In the genomic region with DNA sequence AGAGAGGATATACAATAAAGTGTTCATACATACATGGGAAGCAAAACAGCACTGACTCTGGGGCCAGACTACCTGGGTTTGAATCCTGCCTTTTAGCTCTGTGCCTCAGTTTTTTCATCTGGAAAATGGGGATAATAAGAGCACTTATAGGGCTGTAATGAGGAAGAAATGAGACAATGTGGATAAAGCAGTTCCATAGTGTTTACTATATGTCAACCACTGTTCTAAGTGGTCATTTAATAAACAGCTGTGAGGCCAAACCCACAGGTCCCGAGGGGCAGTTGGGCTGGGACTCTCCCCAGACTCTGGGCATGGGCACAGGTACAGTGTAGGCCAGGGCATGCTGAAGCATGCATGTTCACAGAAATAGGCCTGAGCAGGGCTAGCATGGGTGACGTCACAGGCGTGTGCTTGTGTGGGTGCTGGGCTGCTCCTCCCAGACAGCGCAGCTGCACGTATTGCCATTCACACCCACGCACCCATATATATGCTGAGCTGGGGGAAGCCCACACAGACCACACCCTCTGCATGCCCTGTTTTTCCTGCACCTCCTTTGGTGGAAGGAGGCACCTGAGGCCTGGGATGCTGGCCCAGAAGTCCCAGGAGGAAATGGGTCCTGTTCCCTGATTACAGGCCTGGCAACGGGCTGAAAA, we compare ENCODE assay signal across 8 cellular contexts. TPM values are rescaled to one million over a fixed set of nuclear protein-coding genes. Genes with fewer than 3 reads are reported as not detected.
DNase-seq lines count a peak whose midpoint lies in the region; ATAC-seq and TF ChIP-seq lines count a peak whose summit lies in the region.

No MANE protein-coding gene starts in this region.

- H3K27ac Mint-ChIP-seq in activated naive CD8-positive, alpha-beta T cell treated with anti-CD3 and anti-CD28 coated beads, Interleukin-2, amount 50 U/mL, for 24 hours, result no peak overlapping the region
- peak overlapping the region; percentile 59 for H3K27ac Mint-ChIP-seq in stimulated activated naive B cell treated with anti-CD40 and anti-IgM and Interleukin-4, amounts not matched to agents 10 μg/mL and 1 μg/mL and 100 μg/mL, for 72 hours
- H3K27ac Mint-ChIP-seq in natural killer cell treated with Interleukin-12 subunit alpha and Interleukin-12 subunit beta and Interleukin-15 and Interleukin-18, amount 100 ng/mL, for 72 hours, result no peak overlapping the region

- no peak overlapping the region for H3K4me3 ChIP-seq in gastrocnemius medialis

- no peaks in the 10 kb centered on the region for H3K27me3 ChIP-seq in gastrocnemius medialis

- TF ChIP-seq POLR2A in gastrocnemius medialis (IDR thresholded peaks at IDR 0.05), result no peak

- no peaks in the 10 kb centered on the region for H3K36me3 ChIP-seq in gastrocnemius medialis

- H3K27me3 Mint-ChIP-seq in activated naive CD8-positive, alpha-beta T cell treated with anti-CD3 and anti-CD28 coated beads, Interleukin-2, amount 50 U/mL, for 24 hours, result no peaks in the 10 kb centered on the region
- H3K27me3 Mint-ChIP-seq in stimulated activated naive B cell treated with anti-CD40 and anti-IgM and Interleukin-4, amounts not matched to agents 10 μg/mL and 1 μg/mL and 100 μg/mL, for 72 hours, result peaks cover 0 to 6% of the 10 kb centered on the region in 2 donors
- no peaks in the 10 kb centered on the region for H3K27me3 Mint-ChIP-seq in natural killer cell treated with Interleukin-12 subunit alpha and Interleukin-12 subunit beta and Interleukin-15 and Interleukin-18, amount 100 ng/mL, for 72 hours

- peaks cover 6% of the 10 kb centered on the region for H3K36me3 Mint-ChIP-seq in activated naive CD8-positive, alpha-beta T cell treated with anti-CD3 and anti-CD28 coated beads, Interleukin-2, amount 50 U/mL, for 24 hours (ENCODE audit: low read depth)
- peaks cover 0 to 3% of the 10 kb centered on the region in 2 donors for H3K36me3 Mint-ChIP-seq in stimulated activated naive B cell treated with anti-CD40 and anti-IgM and Interleukin-4, amounts not matched to agents 10 μg/mL and 1 μg/mL and 100 μg/mL, for 72 hours
- H3K36me3 Mint-ChIP-seq in natural killer cell treated with Interleukin-12 subunit alpha and Interleukin-12 subunit beta and Interleukin-15 and Interleukin-18, amount 100 ng/mL, for 72 hours, result no peaks in the 10 kb centered on the region

- TF ChIP-seq CTCF in gastrocnemius medialis (IDR thresholded peaks at IDR 0.05 in 4 of 5, conservative IDR thresholded peaks at IDR 0.05 in 1 of 5), result no peak

- no peak overlapping the region for H3K27ac ChIP-seq in gastrocnemius medialis

- H3K9me3 ChIP-seq in gastrocnemius medialis, result no peaks in the 10 kb centered on the region

- H3K4me1 Mint-ChIP-seq in activated naive CD8-positive, alpha-beta T cell treated with anti-CD3 and anti-CD28 coated beads, Interleukin-2, amount 50 U/mL, for 24 hours, result peaks cover 40% of the 10 kb centered on the region
- peaks cover 36 to 43% of the 10 kb centered on the region in 2 donors for H3K4me1 Mint-ChIP-seq in stimulated activated naive B cell treated with anti-CD40 and anti-IgM and Interleukin-4, amounts not matched to agents 10 μg/mL and 1 μg/mL and 100 μg/mL, for 72 hours
- peaks cover 24 to 26% of the 10 kb centered on the region in 2 donors for H3K4me1 Mint-ChIP-seq in natural killer cell treated with Interleukin-12 subunit alpha and Interleukin-12 subunit beta and Interleukin-15 and Interleukin-18, amount 100 ng/mL, for 72 hours (ENCODE audit: low read depth in 2 of 2)

- intact Hi-C loops in gastrocnemius medialis (cut with DNase I; ENCODE audit: low total_unique reads) (no loop called here), posterior vena cava (cut with DNase I) (no loop called here)

- in situ Hi-C loops in gastrocnemius medialis (cut with MboI; ENCODE audit: low sequenced_read_pairs in 4 of 4), result no loop called here

- ATAC-seq in GM21526 (IDR thresholded peaks at IDR 0.05; ENCODE audit: low FRiP score, unreplicated experiment), result peak; percentile 43
- ATAC-seq in activated naive CD8-positive, alpha-beta T cell treated with anti-CD3 and anti-CD28 coated beads, Interleukin-2, amount 50 U/mL, for 24 hours, result no peak
- no peak for ATAC-seq in stimulated activated naive B cell treated with anti-CD40 and anti-IgM and Interleukin-4, amounts not matched to agents 10 μg/mL and 1 μg/mL and 100 μg/mL, for 72 hours (replicated peaks)
- no peak for ATAC-seq in gastrocnemius medialis
- ATAC-seq in natural killer cell treated with Interleukin-12 subunit alpha and Interleukin-12 subunit beta and Interleukin-15 and Interleukin-18, amount 100 ng/mL, for 72 hours, result no peak

- no peaks in the 10 kb centered on the region for H3K9me3 Mint-ChIP-seq in activated naive CD8-positive, alpha-beta T cell treated with anti-CD3 and anti-CD28 coated beads, Interleukin-2, amount 50 U/mL, for 24 hours
- H3K9me3 Mint-ChIP-seq in stimulated activated naive B cell treated with anti-CD40 and anti-IgM and Interleukin-4, amounts not matched to agents 10 μg/mL and 1 μg/mL and 100 μg/mL, for 72 hours, result no peaks in the 10 kb centered on the region
- no peaks in the 10 kb centered on the region for H3K9me3 Mint-ChIP-seq in natural killer cell treated with Interleukin-12 subunit alpha and Interleukin-12 subunit beta and Interleukin-15 and Interleukin-18, amount 100 ng/mL, for 72 hours

- peaks cover 10 to 15% of the 10 kb centered on the region in 2 donors for H3K4me1 ChIP-seq in gastrocnemius medialis

- DNase-seq in NAMALWA (ENCODE audit: low spot score) (peak; percentile 60), gastrocnemius medialis (no peak), posterior vena cava (ENCODE audit: low spot score) (no peak), NCI-H2196 (lab: John Stamatoyannopoulos, UW; ENCODE audit: unreplicated experiment) (no peak)
- peak; percentile 59 for DNase-seq in activated naive CD8-positive, alpha-beta T cell treated with anti-CD3 and anti-CD28 coated beads, Interleukin-2, amount 50 U/mL, for 24 hours
- DNase-seq in stimulated activated naive B cell treated with anti-CD40 and anti-IgM and Interleukin-4, amounts not matched to agents 10 μg/mL and 1 μg/mL and 100 μg/mL, for 72 hours, result no peak
- DNase-seq in natural killer cell treated with Interleukin-12 subunit alpha and Interleukin-12 subunit beta and Interleukin-15 and Interleukin-18, amount 100 ng/mL, for 72 hours (ENCODE audit: low spot score), result no peak

- H3K4me3 Mint-ChIP-seq in activated naive CD8-positive, alpha-beta T cell treated with anti-CD3 and anti-CD28 coated beads, Interleukin-2, amount 50 U/mL, for 24 hours, result no peak overlapping the region
- no peak overlapping the region for H3K4me3 Mint-ChIP-seq in stimulated activated naive B cell treated with anti-CD40 and anti-IgM and Interleukin-4, amounts not matched to agents 10 μg/mL and 1 μg/mL and 100 μg/mL, for 72 hours
- H3K4me3 Mint-ChIP-seq in natural killer cell treated with Interleukin-12 subunit alpha and Interleukin-12 subunit beta and Interleukin-15 and Interleukin-18, amount 100 ng/mL, for 72 hours, result no peak overlapping the region

RNA-seq across cellular contexts. Expression of gene PLCG1, which starts 3.5 kb away (rescaled TPM):
- total RNA-seq in gastrocnemius medialis (10 to 100 TPM; 19.9 to 58.0 (median 35.0) TPM), posterior vena cava (10 to 100 TPM; 81.0 to 83.0 TPM)
- 100 to 1,000 TPM in 1 of 2 donors, 10 to 100 TPM in 1; 54.6 to 114 TPM for total RNA-seq in natural killer cell treated with Interleukin-12 subunit alpha and Interleukin-12 subunit beta and Interleukin-15 and Interleukin-18, amount 100 ng/mL, for 72 hours

Comparison
In these comparisons a context has a peak if more than half of its experiments do, and no peak if none do; other contexts are left out.
1. DNase-seq: peak in NAMALWA (single experiment) and activated naive CD8-positive, alpha-beta T cell treated with anti-CD3 and anti-CD28 coated beads, Interleukin-2, amount 50 U/mL, for 24 hours (single experiment); none in stimulated activated naive B cell treated with anti-CD40 and anti-IgM and Interleukin-4, amounts not matched to agents 10 μg/mL and 1 μg/mL and 100 μg/mL, for 72 hours (single experiment), gastrocnemius medialis (0 of 2), posterior vena cava (single experiment), NCI-H2196 (single experiment) and natural killer cell treated with Interleukin-12 subunit alpha and Interleukin-12 subunit beta and Interleukin-15 and Interleukin-18, amount 100 ng/mL, for 72 hours (single experiment).